8 cellular contexts compared by ENCODE assay signal in genomic region chr7:29189743-29190201, GRCh38. TPM values are rescaled to one million over a fixed set of nuclear protein-coding genes. Genes with fewer than 3 reads are reported as not detected.
DNase-seq lines count a peak whose midpoint lies in the region; ATAC-seq, FAIRE-seq and TF ChIP-seq lines count a peak whose summit lies in the region.

No MANE protein-coding gene starts in this region.

- no peak overlapping the region for H3K4me3 Mint-ChIP-seq in activated T-cell treated with anti-CD3 and anti-CD28 coated beads, Interleukin-2, amount 50 U/mL, for 24 hours

- H3K36me3 Mint-ChIP-seq in activated T-cell treated with anti-CD3 and anti-CD28 coated beads, Interleukin-2, amount 50 U/mL, for 24 hours (ENCODE audit: low read depth) = no peaks in the 10 kb centered on the region

- no peaks in the 10 kb centered on the region for H3K4me1 Mint-ChIP-seq in activated T-cell treated with anti-CD3 and anti-CD28 coated beads, Interleukin-2, amount 50 U/mL, for 24 hours (ENCODE audit: low read depth)

- DNase-seq in GM03348 (ENCODE audit: low spot score) = peak; percentile 72
- peak; percentile 48 for DNase-seq in HPDE6-E6E7 (ENCODE audit: extremely low spot score)
- peak; percentile 75 for DNase-seq in NCI-H82 treated with DMSO at 0.1 percent for 48 hours (lab: John Stamatoyannopoulos, UW; ENCODE audit: unreplicated experiment)
- peak; percentile 73 for DNase-seq in activated T-cell treated with anti-CD3 and anti-CD28 coated beads, Interleukin-2, amount 50 U/mL, for 24 hours
- DNase-seq in fibroblast of villous mesenchyme (ENCODE audit: low read depth) = peak; percentile 17
- peak in 49 of 56 donors; percentile 14 to 85 (median 54) for DNase-seq in nucleus accumbens (lab: John Stamatoyannopoulos, UW)
- peak; percentile 81 for DNase-seq in urothelium cell line (ENCODE audit: low spot score)

- H3K27ac Mint-ChIP-seq in activated T-cell treated with anti-CD3 and anti-CD28 coated beads, Interleukin-2, amount 50 U/mL, for 24 hours = no peak overlapping the region

- no peak for ATAC-seq in GM18858 (IDR thresholded peaks at IDR 0.05; ENCODE audit: unreplicated experiment)

- H3K4me3 ChIP-seq in fibroblast of villous mesenchyme (ENCODE audit: low read depth, low read length) = no peak overlapping the region

- H3K27me3 Mint-ChIP-seq in activated T-cell treated with anti-CD3 and anti-CD28 coated beads, Interleukin-2, amount 50 U/mL, for 24 hours = peaks cover 42% of the 10 kb centered on the region

- no peaks in the 10 kb centered on the region for H3K9me3 Mint-ChIP-seq in activated T-cell treated with anti-CD3 and anti-CD28 coated beads, Interleukin-2, amount 50 U/mL, for 24 hours

- TF ChIP-seq CTCF in fibroblast of villous mesenchyme (IDR thresholded peaks at IDR 0.05; ENCODE audit: insufficient read depth, low read depth, low read length) = peak; percentile 80

- peak; percentile 52 for FAIRE-seq in urothelium cell line (lab: Jason Lieb, UNC)

RNA-seq across cellular contexts. Expression of gene CHN2, which starts 4.8 kb away (rescaled TPM):
- under 0.01 and 0.32 TPM in 2 replicates for total RNA-seq in fibroblast of villous mesenchyme

RNA-seq across cellular contexts. Expression of gene CPVL, which starts 43.4 kb away (rescaled TPM):
- not detected in 2 replicates for total RNA-seq in fibroblast of villous mesenchyme

Comparison
In these comparisons a context has a peak if more than half of its experiments do, and no peak if none do; other contexts are left out.
1. DNase-seq: peak in every context shown above with its lines; median percentile 81 in urothelium cell line; 75 in NCI-H82 treated with DMSO at 0.1 percent for 48 hours; 73 in activated T-cell treated with anti-CD3 and anti-CD28 coated beads, Interleukin-2, amount 50 U/mL, for 24 hours; 72 in GM03348; 54 in nucleus accumbens; 48 in HPDE6-E6E7; 17 in fibroblast of villous mesenchyme.